8 cellular contexts compared by ENCODE assay signal in genomic region chr20:19074828-19075516, GRCh38.
A peak's percentile ranks its signal among the peaks of the same experiment; 100 is the strongest.
DNase-seq lines count a peak whose midpoint lies in the region; ATAC-seq and TF ChIP-seq lines count a peak whose summit lies in the region.

No MANE protein-coding gene starts in this region.

- no peaks in the 10 kb centered on the region for H3K36me3 ChIP-seq in mucosa of descending colon (ENCODE audit: low read depth)

- H3K4me1 ChIP-seq in mucosa of descending colon (ENCODE audit: low read depth), result no peaks in the 10 kb centered on the region

- no peaks in the 10 kb centered on the region for H3K9me3 ChIP-seq in mucosa of descending colon

- ATAC-seq in GM18502 (IDR thresholded peaks at IDR 0.05; ENCODE audit: poor library complexity, unreplicated experiment) (peak; percentile 48), GM21529 (IDR thresholded peaks at IDR 0.05; ENCODE audit: unreplicated experiment) (peak; percentile 38), mucosa of descending colon (peak; percentile 30)

- TF ChIP-seq CTCF in mucosa of descending colon (IDR thresholded peaks at IDR 0.05), result no peak
- TF ChIP-seq CTCF in foreskin fibroblast (IDR thresholded peaks at IDR 0.05; ENCODE audit: low read depth, low read length), result no peak

- intact Hi-C loops in mucosa of descending colon (cut with DNase I, micrococcal nuclease), result no loop called here

- peak; percentile 66 for DNase-seq in NCI-H69 (lab: John Stamatoyannopoulos, UW)
- peak in 1 of 3 donors; percentile 50 for DNase-seq in mucosa of descending colon
- DNase-seq in foreskin fibroblast, result no peak
- DNase-seq in SW 1271 (lab: John Stamatoyannopoulos, UW), result no peak
- no peak for DNase-seq in stimulated activated CD4-positive, alpha-beta T cell treated with anti-CD3 and anti-CD28 coated beads, Interleukin-12 subunit alpha, Interleukin-12 subunit beta, amount 100 ng/mL, for 4 hours
- no peak for DNase-seq in NCI-H1694 treated with DMSO at 0.1 percent for 48 hours (lab: John Stamatoyannopoulos, UW)

- H3K4me3 ChIP-seq in mucosa of descending colon (no peak overlapping the region), foreskin fibroblast (ENCODE audit: low read depth in 1 of 2, low read length in 2 of 2) (no peak overlapping the region)
